In the genomic region with DNA sequence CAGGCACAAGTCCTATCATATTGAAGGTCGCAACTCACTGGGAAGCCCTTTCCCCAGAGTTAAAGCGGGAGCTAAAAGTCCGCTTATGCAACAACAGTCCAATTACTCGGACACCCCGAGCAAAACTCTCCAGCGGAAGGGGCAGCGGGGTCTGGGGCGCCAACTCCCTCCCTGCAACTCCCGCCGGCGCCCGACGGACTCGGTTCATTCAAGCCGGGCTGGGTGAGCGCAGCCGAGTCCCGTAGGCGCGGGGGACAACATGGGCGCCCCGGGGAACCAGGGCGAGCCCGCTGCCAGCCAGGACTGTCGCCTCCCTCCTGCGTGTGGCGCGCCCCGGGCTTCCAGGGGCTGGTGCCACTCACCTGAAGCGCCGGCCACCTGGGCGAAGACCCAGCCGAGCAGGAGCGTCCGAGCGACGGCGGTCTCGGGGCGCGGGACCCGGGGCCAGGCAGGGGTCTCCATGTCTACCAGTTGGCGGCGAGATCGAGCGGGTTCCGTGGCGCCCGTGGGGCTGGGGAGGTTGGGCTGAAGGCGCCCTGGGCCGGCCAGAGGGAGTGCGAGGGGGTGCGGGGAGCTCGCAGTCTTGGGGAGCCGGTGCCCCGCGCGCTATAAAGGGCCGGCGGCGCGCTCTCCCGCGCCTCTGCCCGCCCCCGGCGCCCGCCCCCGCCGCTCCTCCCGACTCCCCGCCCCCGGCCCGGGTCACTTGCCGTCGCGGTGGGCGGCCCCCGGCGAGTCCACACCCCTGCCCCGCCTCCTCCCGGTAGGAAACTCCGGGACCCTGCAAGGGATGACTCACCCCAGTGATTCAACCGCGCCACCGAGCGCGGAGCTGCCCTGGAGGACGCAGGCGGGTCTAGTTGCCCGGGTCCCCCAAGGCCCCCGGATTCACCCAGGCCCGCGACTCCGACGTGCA, we compare ENCODE assay signal across 1 cellular context.
A peak's percentile ranks its signal among the peaks of the same experiment; 100 is the strongest.
TF ChIP-seq lines count a peak whose summit lies in the region.

A gene (minus strand): TSS at position 585 of the 913 bp plus-strand sequence. CDS start 123 bp downstream, at position 462.

TF ChIP-seq in HepG2, 621 proteins besides CTCF, POLR2A, EP300 and RAD21 (continued from another document and continues in another):
- TF ChIP-seq, protein P1, sequence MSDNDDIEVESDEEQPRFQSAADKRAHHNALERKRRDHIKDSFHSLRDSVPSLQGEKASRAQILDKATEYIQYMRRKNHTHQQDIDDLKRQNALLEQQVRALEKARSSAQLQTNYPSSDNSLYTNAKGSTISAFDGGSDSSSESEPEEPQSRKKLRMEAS (IDR thresholded peaks at IDR 0.05) = no peak; the same call in 1 of the 2 replicates
- TF ChIP-seq, protein P2, sequence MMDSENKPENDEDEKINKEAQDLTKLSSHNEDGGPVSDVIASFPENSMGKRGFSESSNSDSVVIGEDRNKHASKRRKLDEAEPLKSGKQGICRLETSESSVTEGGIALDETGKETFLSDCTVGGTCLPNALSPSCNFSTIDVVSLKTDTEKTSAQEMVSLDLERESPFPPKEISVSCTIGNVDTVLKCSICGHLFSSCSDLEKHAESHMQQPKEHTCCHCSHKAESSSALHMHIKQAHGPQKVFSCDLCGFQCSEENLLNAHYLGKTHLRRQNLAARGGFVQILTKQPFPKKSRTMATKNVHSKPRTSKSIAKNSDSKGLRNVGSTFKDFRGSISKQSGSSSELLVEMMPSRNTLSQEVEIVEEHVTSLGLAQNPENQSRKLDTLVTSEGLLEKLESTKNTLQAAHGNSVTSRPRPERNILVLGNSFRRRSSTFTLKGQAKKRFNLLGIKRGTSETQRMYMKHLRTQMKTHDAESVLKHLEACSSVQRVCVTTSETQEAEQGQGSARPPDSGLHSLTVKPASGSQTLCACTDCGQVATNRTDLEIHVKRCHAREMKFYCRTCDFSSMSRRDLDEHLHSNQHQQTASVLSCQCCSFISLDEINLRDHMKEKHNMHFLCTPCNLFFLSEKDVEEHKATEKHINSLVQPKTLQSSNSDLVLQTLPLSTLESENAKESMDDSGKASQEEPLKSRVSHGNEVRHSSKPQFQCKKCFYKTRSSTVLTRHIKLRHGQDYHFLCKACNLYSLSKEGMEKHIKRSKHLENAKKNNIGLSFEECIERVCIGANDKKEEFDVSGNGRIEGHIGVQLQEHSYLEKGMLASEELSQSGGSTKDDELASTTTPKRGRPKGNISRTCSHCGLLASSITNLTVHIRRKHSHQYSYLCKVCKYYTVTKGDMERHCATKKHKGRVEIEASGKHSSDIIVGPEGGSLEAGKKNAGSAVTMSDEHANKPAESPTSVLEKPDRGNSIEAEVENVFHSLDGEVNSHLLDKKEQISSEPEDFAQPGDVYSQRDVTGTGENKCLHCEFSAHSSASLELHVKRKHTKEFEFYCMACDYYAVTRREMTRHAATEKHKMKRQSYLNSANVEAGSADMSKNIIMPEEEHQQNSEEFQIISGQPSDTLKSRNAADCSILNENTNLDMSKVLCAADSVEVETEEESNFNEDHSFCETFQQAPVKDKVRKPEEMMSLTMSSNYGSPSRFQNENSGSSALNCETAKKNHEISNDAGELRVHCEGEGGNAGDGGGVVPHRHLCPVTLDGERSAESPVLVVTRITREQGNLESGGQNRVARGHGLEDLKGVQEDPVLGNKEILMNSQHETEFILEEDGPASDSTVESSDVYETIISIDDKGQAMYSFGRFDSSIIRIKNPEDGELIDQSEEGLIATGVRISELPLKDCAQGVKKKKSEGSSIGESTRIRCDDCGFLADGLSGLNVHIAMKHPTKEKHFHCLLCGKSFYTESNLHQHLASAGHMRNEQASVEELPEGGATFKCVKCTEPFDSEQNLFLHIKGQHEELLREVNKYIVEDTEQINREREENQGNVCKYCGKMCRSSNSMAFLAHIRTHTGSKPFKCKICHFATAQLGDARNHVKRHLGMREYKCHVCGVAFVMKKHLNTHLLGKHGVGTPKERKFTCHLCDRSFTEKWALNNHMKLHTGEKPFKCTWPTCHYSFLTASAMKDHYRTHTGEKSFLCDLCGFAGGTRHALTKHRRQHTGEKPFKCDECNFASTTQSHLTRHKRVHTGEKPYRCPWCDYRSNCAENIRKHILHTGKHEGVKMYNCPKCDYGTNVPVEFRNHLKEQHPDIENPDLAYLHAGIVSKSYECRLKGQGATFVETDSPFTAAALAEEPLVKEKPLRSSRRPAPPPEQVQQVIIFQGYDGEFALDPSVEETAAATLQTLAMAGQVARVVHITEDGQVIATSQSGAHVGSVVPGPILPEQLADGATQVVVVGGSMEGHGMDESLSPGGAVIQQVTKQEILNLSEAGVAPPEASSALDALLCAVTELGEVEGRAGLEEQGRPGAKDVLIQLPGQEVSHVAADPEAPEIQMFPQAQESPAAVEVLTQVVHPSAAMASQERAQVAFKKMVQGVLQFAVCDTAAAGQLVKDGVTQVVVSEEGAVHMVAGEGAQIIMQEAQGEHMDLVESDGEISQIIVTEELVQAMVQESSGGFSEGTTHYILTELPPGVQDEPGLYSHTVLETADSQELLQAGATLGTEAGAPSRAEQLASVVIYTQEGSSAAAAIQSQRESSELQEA (CRISPR knock-in tag; IDR thresholded peaks at IDR 0.05; ENCODE audit: not compliant biosample characterization) = no peak
- TF ChIP-seq ZNF367 (CRISPR knock-in tag; IDR thresholded peaks at IDR 0.05; ENCODE audit: borderline replicate concordance) = no peak
- peak; percentile 90 for TF ChIP-seq ZNF263 (CRISPR knock-in tag; IDR thresholded peaks at IDR 0.05)
- no peak for TF ChIP-seq KDM5B (CRISPR knock-in tag; IDR thresholded peaks at IDR 0.05; ENCODE audit: borderline replicate concordance)
- no peak for TF ChIP-seq TAF15 (IDR thresholded peaks at IDR 0.05; ENCODE audit: low read depth, low read length, poor library complexity, severe bottlenecking)
- TF ChIP-seq, protein P3, sequence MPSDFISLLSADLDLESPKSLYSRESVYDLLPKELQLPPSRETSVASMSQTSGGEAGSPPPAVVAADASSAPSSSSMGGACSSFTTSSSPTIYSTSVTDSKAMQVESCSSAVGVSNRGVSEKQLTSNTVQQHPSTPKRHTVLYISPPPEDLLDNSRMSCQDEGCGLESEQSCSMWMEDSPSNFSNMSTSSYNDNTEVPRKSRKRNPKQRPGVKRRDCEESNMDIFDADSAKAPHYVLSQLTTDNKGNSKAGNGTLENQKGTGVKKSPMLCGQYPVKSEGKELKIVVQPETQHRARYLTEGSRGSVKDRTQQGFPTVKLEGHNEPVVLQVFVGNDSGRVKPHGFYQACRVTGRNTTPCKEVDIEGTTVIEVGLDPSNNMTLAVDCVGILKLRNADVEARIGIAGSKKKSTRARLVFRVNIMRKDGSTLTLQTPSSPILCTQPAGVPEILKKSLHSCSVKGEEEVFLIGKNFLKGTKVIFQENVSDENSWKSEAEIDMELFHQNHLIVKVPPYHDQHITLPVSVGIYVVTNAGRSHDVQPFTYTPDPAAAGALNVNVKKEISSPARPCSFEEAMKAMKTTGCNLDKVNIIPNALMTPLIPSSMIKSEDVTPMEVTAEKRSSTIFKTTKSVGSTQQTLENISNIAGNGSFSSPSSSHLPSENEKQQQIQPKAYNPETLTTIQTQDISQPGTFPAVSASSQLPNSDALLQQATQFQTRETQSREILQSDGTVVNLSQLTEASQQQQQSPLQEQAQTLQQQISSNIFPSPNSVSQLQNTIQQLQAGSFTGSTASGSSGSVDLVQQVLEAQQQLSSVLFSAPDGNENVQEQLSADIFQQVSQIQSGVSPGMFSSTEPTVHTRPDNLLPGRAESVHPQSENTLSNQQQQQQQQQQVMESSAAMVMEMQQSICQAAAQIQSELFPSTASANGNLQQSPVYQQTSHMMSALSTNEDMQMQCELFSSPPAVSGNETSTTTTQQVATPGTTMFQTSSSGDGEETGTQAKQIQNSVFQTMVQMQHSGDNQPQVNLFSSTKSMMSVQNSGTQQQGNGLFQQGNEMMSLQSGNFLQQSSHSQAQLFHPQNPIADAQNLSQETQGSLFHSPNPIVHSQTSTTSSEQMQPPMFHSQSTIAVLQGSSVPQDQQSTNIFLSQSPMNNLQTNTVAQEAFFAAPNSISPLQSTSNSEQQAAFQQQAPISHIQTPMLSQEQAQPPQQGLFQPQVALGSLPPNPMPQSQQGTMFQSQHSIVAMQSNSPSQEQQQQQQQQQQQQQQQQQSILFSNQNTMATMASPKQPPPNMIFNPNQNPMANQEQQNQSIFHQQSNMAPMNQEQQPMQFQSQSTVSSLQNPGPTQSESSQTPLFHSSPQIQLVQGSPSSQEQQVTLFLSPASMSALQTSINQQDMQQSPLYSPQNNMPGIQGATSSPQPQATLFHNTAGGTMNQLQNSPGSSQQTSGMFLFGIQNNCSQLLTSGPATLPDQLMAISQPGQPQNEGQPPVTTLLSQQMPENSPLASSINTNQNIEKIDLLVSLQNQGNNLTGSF (CRISPR knock-in tag; IDR thresholded peaks at IDR 0.05) = no peak
- TF ChIP-seq, protein P4, sequence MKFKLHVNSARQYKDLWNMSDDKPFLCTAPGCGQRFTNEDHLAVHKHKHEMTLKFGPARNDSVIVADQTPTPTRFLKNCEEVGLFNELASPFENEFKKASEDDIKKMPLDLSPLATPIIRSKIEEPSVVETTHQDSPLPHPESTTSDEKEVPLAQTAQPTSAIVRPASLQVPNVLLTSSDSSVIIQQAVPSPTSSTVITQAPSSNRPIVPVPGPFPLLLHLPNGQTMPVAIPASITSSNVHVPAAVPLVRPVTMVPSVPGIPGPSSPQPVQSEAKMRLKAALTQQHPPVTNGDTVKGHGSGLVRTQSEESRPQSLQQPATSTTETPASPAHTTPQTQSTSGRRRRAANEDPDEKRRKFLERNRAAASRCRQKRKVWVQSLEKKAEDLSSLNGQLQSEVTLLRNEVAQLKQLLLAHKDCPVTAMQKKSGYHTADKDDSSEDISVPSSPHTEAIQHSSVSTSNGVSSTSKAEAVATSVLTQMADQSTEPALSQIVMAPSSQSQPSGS (CRISPR knock-in tag; IDR thresholded peaks at IDR 0.05) = no peak
- TF ChIP-seq IRF2 (CRISPR knock-in tag; IDR thresholded peaks at IDR 0.05) = peak; percentile 57; the same call in 1 of the 2 replicates
- TF ChIP-seq, protein P5, sequence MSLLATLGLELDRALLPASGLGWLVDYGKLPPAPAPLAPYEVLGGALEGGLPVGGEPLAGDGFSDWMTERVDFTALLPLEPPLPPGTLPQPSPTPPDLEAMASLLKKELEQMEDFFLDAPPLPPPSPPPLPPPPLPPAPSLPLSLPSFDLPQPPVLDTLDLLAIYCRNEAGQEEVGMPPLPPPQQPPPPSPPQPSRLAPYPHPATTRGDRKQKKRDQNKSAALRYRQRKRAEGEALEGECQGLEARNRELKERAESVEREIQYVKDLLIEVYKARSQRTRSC (CRISPR knock-in tag; IDR thresholded peaks at IDR 0.05; ENCODE audit: low read depth) = no peak
- TF ChIP-seq, protein P6, sequence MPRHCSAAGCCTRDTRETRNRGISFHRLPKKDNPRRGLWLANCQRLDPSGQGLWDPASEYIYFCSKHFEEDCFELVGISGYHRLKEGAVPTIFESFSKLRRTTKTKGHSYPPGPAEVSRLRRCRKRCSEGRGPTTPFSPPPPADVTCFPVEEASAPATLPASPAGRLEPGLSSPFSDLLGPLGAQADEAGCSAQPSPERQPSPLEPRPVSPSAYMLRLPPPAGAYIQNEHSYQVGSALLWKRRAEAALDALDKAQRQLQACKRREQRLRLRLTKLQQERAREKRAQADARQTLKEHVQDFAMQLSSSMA (CRISPR knock-in tag; IDR thresholded peaks at IDR 0.05) = no peak
- TF ChIP-seq, protein P7, sequence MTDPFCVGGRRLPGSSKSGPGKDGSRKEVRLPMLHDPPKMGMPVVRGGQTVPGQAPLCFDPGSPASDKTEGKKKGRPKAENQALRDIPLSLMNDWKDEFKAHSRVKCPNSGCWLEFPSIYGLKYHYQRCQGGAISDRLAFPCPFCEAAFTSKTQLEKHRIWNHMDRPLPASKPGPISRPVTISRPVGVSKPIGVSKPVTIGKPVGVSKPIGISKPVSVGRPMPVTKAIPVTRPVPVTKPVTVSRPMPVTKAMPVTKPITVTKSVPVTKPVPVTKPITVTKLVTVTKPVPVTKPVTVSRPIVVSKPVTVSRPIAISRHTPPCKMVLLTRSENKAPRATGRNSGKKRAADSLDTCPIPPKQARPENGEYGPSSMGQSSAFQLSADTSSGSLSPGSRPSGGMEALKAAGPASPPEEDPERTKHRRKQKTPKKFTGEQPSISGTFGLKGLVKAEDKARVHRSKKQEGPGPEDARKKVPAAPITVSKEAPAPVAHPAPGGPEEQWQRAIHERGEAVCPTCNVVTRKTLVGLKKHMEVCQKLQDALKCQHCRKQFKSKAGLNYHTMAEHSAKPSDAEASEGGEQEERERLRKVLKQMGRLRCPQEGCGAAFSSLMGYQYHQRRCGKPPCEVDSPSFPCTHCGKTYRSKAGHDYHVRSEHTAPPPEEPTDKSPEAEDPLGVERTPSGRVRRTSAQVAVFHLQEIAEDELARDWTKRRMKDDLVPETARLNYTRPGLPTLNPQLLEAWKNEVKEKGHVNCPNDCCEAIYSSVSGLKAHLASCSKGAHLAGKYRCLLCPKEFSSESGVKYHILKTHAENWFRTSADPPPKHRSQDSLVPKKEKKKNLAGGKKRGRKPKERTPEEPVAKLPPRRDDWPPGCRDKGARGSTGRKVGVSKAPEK (CRISPR knock-in tag; IDR thresholded peaks at IDR 0.05; ENCODE audit: borderline replicate concordance) = no peak
- TF ChIP-seq HOXD1 (CRISPR knock-in tag; IDR thresholded peaks at IDR 0.05) = no peak
- TF ChIP-seq ZNF234 (CRISPR knock-in tag; conservative IDR thresholded peaks at IDR 0.05) = no peak
- TF ChIP-seq ZNF207 (IDR thresholded peaks at IDR 0.05; ENCODE audit: borderline replicate concordance) = no peak
- TF ChIP-seq, protein P8, sequence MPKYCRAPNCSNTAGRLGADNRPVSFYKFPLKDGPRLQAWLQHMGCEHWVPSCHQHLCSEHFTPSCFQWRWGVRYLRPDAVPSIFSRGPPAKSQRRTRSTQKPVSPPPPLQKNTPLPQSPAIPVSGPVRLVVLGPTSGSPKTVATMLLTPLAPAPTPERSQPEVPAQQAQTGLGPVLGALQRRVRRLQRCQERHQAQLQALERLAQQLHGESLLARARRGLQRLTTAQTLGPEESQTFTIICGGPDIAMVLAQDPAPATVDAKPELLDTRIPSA (CRISPR knock-in tag; IDR thresholded peaks at IDR 0.05; ENCODE audit: borderline replicate concordance) = no peak
- no peak for TF ChIP-seq RFX3 (CRISPR knock-in tag; IDR thresholded peaks at IDR 0.05)
- no peak for TF ChIP-seq ZNF282 (IDR thresholded peaks at IDR 0.05; ENCODE audit: partially characterized antibody)
- no peak for TF ChIP-seq FOXA1 (IDR thresholded peaks at IDR 0.05)
- no peak for TF ChIP-seq FOXA1 (CRISPR knock-in tag; IDR thresholded peaks at IDR 0.05)
- TF ChIP-seq, protein P9, sequence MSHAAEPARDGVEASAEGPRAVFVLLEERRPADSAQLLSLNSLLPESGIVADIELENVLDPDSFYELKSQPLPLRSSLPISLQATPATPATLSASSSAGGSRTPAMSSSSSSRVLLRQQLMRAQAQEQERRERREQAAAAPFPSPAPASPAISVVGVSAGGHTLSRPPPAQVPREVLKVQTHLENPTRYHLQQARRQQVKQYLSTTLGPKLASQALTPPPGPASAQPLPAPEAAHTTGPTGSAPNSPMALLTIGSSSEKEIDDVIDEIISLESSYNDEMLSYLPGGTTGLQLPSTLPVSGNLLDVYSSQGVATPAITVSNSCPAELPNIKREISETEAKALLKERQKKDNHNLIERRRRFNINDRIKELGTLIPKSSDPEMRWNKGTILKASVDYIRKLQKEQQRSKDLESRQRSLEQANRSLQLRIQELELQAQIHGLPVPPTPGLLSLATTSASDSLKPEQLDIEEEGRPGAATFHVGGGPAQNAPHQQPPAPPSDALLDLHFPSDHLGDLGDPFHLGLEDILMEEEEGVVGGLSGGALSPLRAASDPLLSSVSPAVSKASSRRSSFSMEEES (CRISPR knock-in tag; IDR thresholded peaks at IDR 0.05) = no peak
- TF ChIP-seq CHD4 (IDR thresholded peaks at IDR 0.05; ENCODE audit: borderline replicate concordance, low read length) = no peak
- no peak for TF ChIP-seq ZNF33A (CRISPR knock-in tag; IDR thresholded peaks at IDR 0.05; ENCODE audit: borderline replicate concordance)
